Comparison of ENCODE assay signal across 1 cellular context in genomic region chr1:224113545-224113917, GRCh38.
TF ChIP-seq lines count a peak whose summit lies in the region.

No MANE protein-coding gene starts in this region.

TF ChIP-seq in A549, 52 proteins besides CTCF, POLR2A, EP300 and RAD21 (continued from another document):
- TF ChIP-seq REST (IDR thresholded peaks at IDR 0.05) (no peak), ZNF302 (CRISPR knock-in tag; IDR thresholded peaks at IDR 0.05) (no peak), FOXS1 (CRISPR knock-in tag; IDR thresholded peaks at IDR 0.05) (no peak), RCOR1 (IDR thresholded peaks at IDR 0.05; ENCODE audit: low read depth, low read length) (no peak), ZFP36 (IDR thresholded peaks at IDR 0.05; ENCODE audit: borderline replicate concordance, partially characterized antibody) (no peak), HDAC2 (IDR thresholded peaks at IDR 0.05) (no peak), CEBPB (IDR thresholded peaks at IDR 0.05) (no peak), CBX2 (IDR thresholded peaks at IDR 0.05; ENCODE audit: borderline replicate concordance, low read depth) (no peak), JUN (IDR thresholded peaks at IDR 0.05) (no peak), MAZ (IDR thresholded peaks at IDR 0.05; ENCODE audit: borderline replicate concordance, low read depth, low read length) (no peak), MYC (IDR thresholded peaks at IDR 0.05; ENCODE audit: borderline replicate concordance, low read length) (no peak), PHF8 (IDR thresholded peaks at IDR 0.05; ENCODE audit: borderline replicate concordance, low read depth) (no peak)
